ENCODE assay signal across 7 cellular contexts in the genomic region with DNA sequence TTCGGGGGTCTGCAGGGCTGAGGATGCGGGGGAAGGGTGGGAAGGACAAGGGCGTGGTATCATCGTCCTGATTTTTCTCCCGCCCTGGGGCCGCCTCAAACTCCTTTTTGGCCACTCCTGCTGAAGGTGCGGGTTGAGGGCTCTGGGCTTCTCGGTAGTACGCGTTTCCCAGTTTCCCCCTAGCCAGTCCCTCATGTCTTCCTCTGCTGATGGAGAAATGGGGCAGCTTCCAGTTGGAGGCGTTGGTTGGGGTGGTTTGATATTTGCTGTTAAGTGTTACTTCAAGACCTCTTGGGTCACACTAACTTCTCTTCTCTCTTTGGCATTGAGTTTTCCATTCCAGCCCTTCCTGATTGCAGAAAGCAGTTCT. TPM values are rescaled to one million over a fixed set of nuclear protein-coding genes. Genes with fewer than 3 reads are reported as not detected.
DNase-seq lines count a peak whose midpoint lies in the region; ATAC-seq and TF ChIP-seq lines count a peak whose summit lies in the region.

No MANE protein-coding gene starts in this region.

- H3K27me3 Mint-ChIP-seq in naive thymus-derived CD8-positive, alpha-beta T cell: no peaks in the 10 kb centered on the region

- peak; percentile 31 for ATAC-seq in GM19328 (IDR thresholded peaks at IDR 0.05; ENCODE audit: unreplicated experiment)
- ATAC-seq in HG03196 (IDR thresholded peaks at IDR 0.05; ENCODE audit: unreplicated experiment): peak; percentile 32
- ATAC-seq in naive thymus-derived CD8-positive, alpha-beta T cell: peak; percentile 27 to 31

- no peaks in the 10 kb centered on the region for H4K20me1 ChIP-seq in SU-DHL-6 (ENCODE audit: low read depth, low read length)

- peaks cover 55% of the 10 kb centered on the region for H3K79me2 ChIP-seq in SU-DHL-6 (ENCODE audit: insufficient read depth, low read length)

- no peaks in the 10 kb centered on the region for H3K9me3 ChIP-seq in SU-DHL-6 (ENCODE audit: insufficient read depth, low read length)

- peak overlapping the region; percentile 95 to 100 (median 100) for H3K4me3 Mint-ChIP-seq in naive thymus-derived CD8-positive, alpha-beta T cell

- H3K36me3 Mint-ChIP-seq in naive thymus-derived CD8-positive, alpha-beta T cell: no peaks in the 10 kb centered on the region

- H3K27me3 ChIP-seq in SU-DHL-6 (ENCODE audit: low read length): no peaks in the 10 kb centered on the region

- no peaks in the 10 kb centered on the region for H3K9me2 ChIP-seq in SU-DHL-6 (replicated peaks; ENCODE audit: insufficient read depth, low read length)

- H3K27ac ChIP-seq in SU-DHL-6 (ENCODE audit: low read depth, low read length): 0 out of 2 replicates have a peak overlapping the region, but pooled peaks have one; percentile 35

- H3K36me3 ChIP-seq in SU-DHL-6 (ENCODE audit: low read length): no peaks in the 10 kb centered on the region

- H3K27ac Mint-ChIP-seq in naive thymus-derived CD8-positive, alpha-beta T cell: peak overlapping the region; percentile 87 to 99 (median 98)

- no peaks in the 10 kb centered on the region for H3F3A ChIP-seq in SU-DHL-6 (ENCODE audit: insufficient read depth)

- H3K4me2 ChIP-seq in SU-DHL-6 (ENCODE audit: low read depth, low read length, poor library complexity, severe bottlenecking): peak overlapping the region; percentile 90

- H3K9me3 Mint-ChIP-seq in naive thymus-derived CD8-positive, alpha-beta T cell: no peaks in the 10 kb centered on the region

- POLR2A ChIA-PET in naive thymus-derived CD8-positive, alpha-beta T cell (lab: Charles Lee): interaction anchor here (2.8 kb wide), 1 partner anchor 235 kb away, joined by 13 read pairs; the partner anchor contains the start of gene PPA2

- peak overlapping the region; percentile 87 for H3K9ac ChIP-seq in SU-DHL-6 (ENCODE audit: low read length)

- H3K4me3 ChIP-seq in SU-DHL-6 (ENCODE audit: insufficient read depth, low read length, poor library complexity, severe bottlenecking): peak overlapping the region; percentile 97
- peak overlapping the region; percentile 86 for H3K4me3 ChIP-seq in epithelial cell of proximal tubule (ENCODE audit: low read depth, low read length)

- no peak for TF ChIP-seq CTCF in SU-DHL-6 (IDR thresholded peaks at IDR 0.05; ENCODE audit: insufficient read depth, low read length, poor library complexity, severe bottlenecking)
- TF ChIP-seq CTCF in epithelial cell of proximal tubule (conservative IDR thresholded peaks at IDR 0.05; ENCODE audit: low read depth, low read length): no peak

- DNase-seq in EL (peak; percentile 37), epithelial cell of proximal tubule (ENCODE audit: low read depth) (no peak), COLO829 (ENCODE audit: low spot score) (no peak)
- peak in 2 of 10 donors; percentile 10 to 55 for DNase-seq in naive thymus-derived CD8-positive, alpha-beta T cell

- H2AFZ ChIP-seq in SU-DHL-6 (ENCODE audit: low read depth, low read length, severe bottlenecking): peak overlapping the region; percentile 74

- peaks cover 26 to 44% (median 36%) of the 10 kb centered on the region in 4 donors for H3K4me1 Mint-ChIP-seq in naive thymus-derived CD8-positive, alpha-beta T cell

RNA-seq across cellular contexts. Expression of gene GSTCD, which starts 0.5 kb away (rescaled TPM):
- total RNA-seq in epithelial cell of proximal tubule: 22.7 and 28.8 TPM in 2 replicates
- 1 to 10 TPM; 6.6 to 7.1 TPM for total RNA-seq in naive thymus-derived CD8-positive, alpha-beta T cell
- 1 to 10 TPM; 2.1 to 4.3 (median 2.6) TPM for polyA plus RNA-seq in naive thymus-derived CD8-positive, alpha-beta T cell

RNA-seq across cellular contexts. Expression of gene INTS12, which starts 0.6 kb away (rescaled TPM):
- 9.1 and 15.4 TPM in 2 replicates for total RNA-seq in epithelial cell of proximal tubule
- total RNA-seq in naive thymus-derived CD8-positive, alpha-beta T cell: 10 to 100 TPM; 20.3 to 22.0 TPM
- 10 to 100 TPM; 19.4 to 35.8 (median 30.4) TPM for polyA plus RNA-seq in naive thymus-derived CD8-positive, alpha-beta T cell
